In genomic region chr12:116373610-116374606, GRCh38 we compare ENCODE assay signal across 1 cellular context.
A peak's percentile ranks its signal among the peaks of the same experiment; 100 is the strongest.
TF ChIP-seq lines count a peak whose summit lies in the region.

No MANE protein-coding gene starts in this region.

TF ChIP-seq in K562, 482 proteins besides CTCF, POLR2A, EP300 and RAD21 (continued from another document):
- TF ChIP-seq ETS1 (conservative IDR thresholded peaks at IDR 0.05; ENCODE audit: control insufficient read depth, low read depth, low read length): no peak
- no peak for TF ChIP-seq CEBPG (CRISPR knock-in tag; IDR thresholded peaks at IDR 0.05)
- TF ChIP-seq CEBPG (tag; conservative IDR thresholded peaks at IDR 0.05 in 1 of 2, IDR thresholded peaks at IDR 0.05 in 1 of 2): no peak
- no peak for TF ChIP-seq ZNF778 (CRISPR knock-in tag; IDR thresholded peaks at IDR 0.05)
- peak; percentile 91 for TF ChIP-seq ADNP (tag; IDR thresholded peaks at IDR 0.05)
- TF ChIP-seq RBM25 (IDR thresholded peaks at IDR 0.05; ENCODE audit: low read depth, low read length, severe bottlenecking): peak; percentile 85
- TF ChIP-seq MYC (IDR thresholded peaks at IDR 0.05; ENCODE audit: low read depth, low read length): no peak
- TF ChIP-seq MYC (CRISPR knock-in tag; IDR thresholded peaks at IDR 0.05; ENCODE audit: borderline replicate concordance, low read depth): no peak
- TF ChIP-seq RHOXF2B (CRISPR knock-in tag; conservative IDR thresholded peaks at IDR 0.05): no peak
- TF ChIP-seq ZNF764 (CRISPR knock-in tag; IDR thresholded peaks at IDR 0.05; ENCODE audit: low read depth): no peak
- TF ChIP-seq FOXJ3 (CRISPR knock-in tag; IDR thresholded peaks at IDR 0.05): no peak
- no peak for TF ChIP-seq XRCC3 (IDR thresholded peaks at IDR 0.05)
- 0 out of 2 replicates have a peak, but pooled peaks have one; percentile 28 for TF ChIP-seq MGA (IDR thresholded peaks at IDR 0.05)
- 0 out of 2 replicates have a peak, but pooled peaks have one; percentile 41 for TF ChIP-seq SPI1 (IDR thresholded peaks at IDR 0.05; ENCODE audit: borderline replicate concordance, low read depth, low read length)
